In the genomic region with DNA sequence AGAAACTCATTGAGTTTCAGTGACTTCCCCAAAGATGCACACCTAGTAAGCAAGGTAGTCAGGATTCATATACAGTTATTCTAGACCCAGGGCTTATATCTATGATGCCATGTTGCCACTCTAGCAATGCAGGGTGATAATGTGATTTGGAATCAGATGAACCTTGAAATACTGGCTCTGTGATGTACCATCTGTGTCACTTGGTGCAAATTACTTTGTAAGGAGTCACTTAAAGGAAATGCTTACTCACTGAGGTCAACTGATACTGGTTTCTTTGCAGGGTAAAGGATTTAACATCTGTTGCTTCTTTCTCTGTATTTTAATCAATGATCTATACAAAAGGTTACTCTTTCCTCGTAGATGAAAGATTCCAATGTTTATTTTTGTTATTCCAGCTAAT, we compare ENCODE assay signal across 15 cellular contexts. TPM values are rescaled to one million over a fixed set of nuclear protein-coding genes. Genes with fewer than 3 reads are reported as not detected.
DNase-seq lines count a peak whose midpoint lies in the region; TF ChIP-seq lines count a peak whose summit lies in the region.
"Had no signal": no experiment of that assay in that cellular context is flagged by ENCODE, and none has a peak within 500 bp of the region (broad histone marks: within the 10 kb centered on the region; RNA-seq: fewer than 3 reads in every experiment).

No MANE protein-coding gene starts in this region.

- intact Hi-C loops in Caco-2 (cut with micrococcal nuclease; ENCODE audit: unreplicated experiment): no loop called here

- in situ Hi-C loops in GM23248 (cut with MboI): no loop called here
- in situ Hi-C loops in brain microvascular endothelial cell (cut with HindIII; ENCODE audit: low pct_ligation_motif_present, low sequenced_read_pairs): no loop called here

- H3K9ac ChIP-seq in GM23248: no peak overlapping the region

- TF ChIP-seq CTCF in brain microvascular endothelial cell (IDR thresholded peaks at IDR 0.05; ENCODE audit: low read depth, low read length, missing control alignments) (no peak), Caco-2 (IDR thresholded peaks at IDR 0.05; ENCODE audit: insufficient read depth in 1 of 2, low read depth in 1 of 2, low read length in 1 of 2, severe bottlenecking in 1 of 2, unreplicated experiment in 1 of 2) (no peak)

- H3K79me2 ChIP-seq in GM23248 (ENCODE audit: insufficient read depth): no peaks in the 10 kb centered on the region

- BruUV-seq in Caco-2 (replicated peaks; lab: Mats Ljungman, UMichigan): no TSS peak

- H3K4me1 Mint-ChIP-seq in Caco-2 (ENCODE audit: low read depth, unreplicated experiment): no peaks in the 10 kb centered on the region
- H3K4me1 Mint-ChIP-seq: activated naive CD4-positive, alpha-beta T cell treated with anti-CD3 and anti-CD28 coated beads, Interleukin-2, amount 10 ng/mL, durations not matched to agents 7 days and 5 days; CD4-positive, alpha-beta memory T cell had no signal

- no peaks in the 10 kb centered on the region for H3K36me3 ChIP-seq in GM23248 (ENCODE audit: low read depth)
- no peaks in the 10 kb centered on the region for H3K36me3 ChIP-seq in brain microvascular endothelial cell (replicated peaks)
- no peaks in the 10 kb centered on the region for H3K36me3 ChIP-seq in Caco-2 (ENCODE audit: control insufficient read depth, insufficient read depth, low read length)

- no peak overlapping the region for H3K4me3 Mint-ChIP-seq in Caco-2 (ENCODE audit: unreplicated experiment)
- H3K4me3 Mint-ChIP-seq: activated naive CD4-positive, alpha-beta T cell treated with anti-CD3 and anti-CD28 coated beads, Interleukin-2, amount 10 ng/mL, durations not matched to agents 7 days and 5 days; CD4-positive, alpha-beta memory T cell had no signal

- no peaks in the 10 kb centered on the region for H3K27me3 ChIP-seq in GM23248 (replicated peaks; ENCODE audit: insufficient read depth)
- no peaks in the 10 kb centered on the region for H3K27me3 ChIP-seq in brain microvascular endothelial cell (replicated peaks)
- H3K27me3 ChIP-seq in Caco-2 (replicated peaks; ENCODE audit: control insufficient read depth, insufficient read depth, low read length): no peaks in the 10 kb centered on the region

- H3K4me3 ChIP-seq in GM23248: no peak overlapping the region
- H3K4me3 ChIP-seq in brain microvascular endothelial cell (ENCODE audit: low read depth, low read length): no peak overlapping the region
- no peak overlapping the region for H3K4me3 ChIP-seq in Caco-2 (ENCODE audit: low read depth, low read length)
- H3K4me3 ChIP-seq: lung had no signal

- peak overlapping the region; percentile 12 for H3K4me2 ChIP-seq in GM23248 (ENCODE audit: unreplicated experiment)

- no peak overlapping the region for H3K27ac Mint-ChIP-seq in Caco-2 (ENCODE audit: unreplicated experiment)
- H3K27ac Mint-ChIP-seq: activated naive CD4-positive, alpha-beta T cell treated with anti-CD3 and anti-CD28 coated beads, Interleukin-2, amount 10 ng/mL, durations not matched to agents 7 days and 5 days; CD4-positive, alpha-beta memory T cell had no signal

- H3K27me3 Mint-ChIP-seq in Caco-2 (ENCODE audit: insufficient read depth, unreplicated experiment): no peaks in the 10 kb centered on the region
- H3K27me3 Mint-ChIP-seq: activated naive CD4-positive, alpha-beta T cell treated with anti-CD3 and anti-CD28 coated beads, Interleukin-2, amount 10 ng/mL, durations not matched to agents 7 days and 5 days had no signal

- CTCF ChIA-PET in Caco-2 (lab: Charles Lee): no interaction called here

- no peak overlapping the region for H2AFZ ChIP-seq in GM23248

- WGBS in GM23248 (ENCODE audit: low coverage in 1 of 2, low lambda C conversion rate in 2 of 2, missing lambda C conversion rate in 2 of 2), 2 experiments: 18 to 20% methylated on average over 1 of the region's 1 CpG

- H3K4me1 ChIP-seq in GM23248 (ENCODE audit: insufficient read depth): peaks cover 8% of the 10 kb centered on the region
- H3K4me1 ChIP-seq in Caco-2: no peaks in the 10 kb centered on the region

- H3K27ac ChIP-seq in GM23248 (no peak overlapping the region), brain microvascular endothelial cell (no peak overlapping the region)

- H3K9me3 ChIP-seq in GM23248 (ENCODE audit: low read depth) (no peaks in the 10 kb centered on the region), Caco-2 (no peaks in the 10 kb centered on the region; the same call in 1 of the 2 replicates)

- no peaks in the 10 kb centered on the region for H3F3A ChIP-seq in GM23248 (ENCODE audit: insufficient read depth)

- H3K36me3 Mint-ChIP-seq in Caco-2 (ENCODE audit: insufficient read depth, unreplicated experiment): no peaks in the 10 kb centered on the region
- H3K36me3 Mint-ChIP-seq: CD4-positive, alpha-beta memory T cell had no signal

- peaks cover 5% of the 10 kb centered on the region for H3K9me3 Mint-ChIP-seq in Caco-2 (ENCODE audit: unreplicated experiment)

- no peaks in the 10 kb centered on the region; the same call in 1 of the 2 replicates for H3K9me2 ChIP-seq in GM23248 (ENCODE audit: insufficient read depth)

- POLR2A ChIA-PET in Caco-2 (lab: Charles Lee): no interaction called here

- H4K20me1 ChIP-seq in GM23248 (ENCODE audit: insufficient read depth): no peaks in the 10 kb centered on the region

- DNase-seq in GM23248 (peak; percentile 58), MV-4-11 (lab: John Stamatoyannopoulos, UW) (peak; percentile 11), brain microvascular endothelial cell (peak; percentile 28), renal cortical epithelial cell (ENCODE audit: low read depth) (peak; percentile 7), NCI-H2029 (lab: John Stamatoyannopoulos, UW) (no peak), NCI-H187 treated with DMSO at 0.1 percent for 48 hours (lab: John Stamatoyannopoulos, UW) (no peak), Caco-2 (no peak)
- DNase-seq: activated naive CD4-positive, alpha-beta T cell treated with anti-CD3 and anti-CD28 coated beads, Interleukin-2, amount 10 ng/mL, durations not matched to agents 7 days and 5 days; CD4-positive, alpha-beta memory T cell; erythroblast; NCI-H1436; Right ventricle myocardium superior had no signal

RNA-seq across cellular contexts. Expression of a gene that starts 10.8 kb away (rescaled TPM):
- not detected in 2 replicates for total RNA-seq in GM23248 (2014; rRNA removed; shearing (Covaris generic))
- 0.15 TPM in 2 replicates for polyA plus RNA-seq in GM23248 (2016; fragmentation: Nextera tagmentation; extraction: Ambion mirVana)
- total RNA-seq in renal cortical epithelial cell (0.17 TPM in 1 of 2 replicates, not detected in the other), Caco-2 (2022) (not detected in 2 replicates)
- total RNA-seq: activated CD8-positive, alpha-beta memory T cell treated with anti-CD3 and anti-CD28 coated beads for 36 hours; CD4-positive, alpha-beta memory T cell; chondrocyte had no signal

RNA-seq across cellular contexts. Expression of a gene that starts 54.2 kb away (rescaled TPM):
- total RNA-seq in GM23248 (2014; rRNA removed; shearing (Covaris generic)): 35.6 and 38.2 TPM in 2 replicates
- 55.8 and 58.3 TPM in 2 replicates for polyA plus RNA-seq in GM23248 (2016; fragmentation: Nextera tagmentation; extraction: Ambion mirVana)
- 38.7 and 47.7 TPM in 2 replicates for total RNA-seq in renal cortical epithelial cell
- total RNA-seq in Caco-2 (2022): 40.0 and 40.7 TPM in 2 replicates

Comparison
In these comparisons a context has a peak if more than half of its experiments do, and no peak if none do; other contexts are left out.
1. DNase-seq: peak in GM23248 (single experiment), MV-4-11 (single experiment), brain microvascular endothelial cell (single experiment) and renal cortical epithelial cell (single experiment); none in NCI-H2029 (single experiment), NCI-H187 treated with DMSO at 0.1 percent for 48 hours (single experiment) and Caco-2 (0 of 2).